ENCODE assay signal across 8 cellular contexts in genomic region chr1:224922404-224923164, GRCh38. TPM values are rescaled to one million over a fixed set of nuclear protein-coding genes. Genes with fewer than 3 reads are reported as not detected.
A peak's percentile ranks its signal among the peaks of the same experiment; 100 is the strongest.
DNase-seq lines count a peak whose midpoint lies in the region; ATAC-seq and TF ChIP-seq lines count a peak whose summit lies in the region.

No MANE protein-coding gene starts in this region.

- H4K20me1 ChIP-seq in neural progenitor cell (ENCODE audit: low read depth) = no peaks in the 10 kb centered on the region

- no peaks in the 10 kb centered on the region for H3K9me3 Mint-ChIP-seq in neural progenitor cell

- H3F3A ChIP-seq in neural progenitor cell (ENCODE audit: low read depth) = no peaks in the 10 kb centered on the region

- DNase-seq in COR-L47 (lab: John Stamatoyannopoulos, UW) = peak; percentile 50
- peak; percentile 63 to 76 for DNase-seq in Kasumi-1 (lab: John Stamatoyannopoulos, UW)
- DNase-seq in RPMI7951 (ENCODE audit: low read depth) = peak; percentile 35
- no peak for DNase-seq in esophagus muscularis mucosa (ENCODE audit: extremely low spot score)
- DNase-seq in neural progenitor cell (ENCODE audit: low spot score) = peak; percentile 58

- no peak for TF ChIP-seq POLR2A in esophagus muscularis mucosa (IDR thresholded peaks at IDR 0.05; ENCODE audit: low read depth)

- H3K4me1 Mint-ChIP-seq in neural progenitor cell = peaks cover 5% of the 10 kb centered on the region

- H2AFZ ChIP-seq in neural progenitor cell (replicated peaks) = no peak overlapping the region

- intact Hi-C loops in esophagus muscularis mucosa (cut with DNase I) = loop anchor here (2.0 to 5.0 kb wide), 2 partner anchors 280 to 410 kb away; no protein-coding TSS in a partner anchor

- H3K36me3 ChIP-seq in esophagus muscularis mucosa (no peaks in the 10 kb centered on the region), neural progenitor cell (no peaks in the 10 kb centered on the region)

- H3K4me3 ChIP-seq in esophagus muscularis mucosa (no peak overlapping the region), neural progenitor cell (no peak overlapping the region)

- no peaks in the 10 kb centered on the region for H3K27me3 ChIP-seq in esophagus muscularis mucosa
- H3K27me3 ChIP-seq in neural progenitor cell = no peaks in the 10 kb centered on the region

- no peak for TF ChIP-seq EP300 in esophagus muscularis mucosa (IDR thresholded peaks at IDR 0.05)

- peak; percentile 72 for ATAC-seq in GM19035 (IDR thresholded peaks at IDR 0.05; ENCODE audit: unreplicated experiment)
- ATAC-seq in HG03457 (IDR thresholded peaks at IDR 0.05; ENCODE audit: unreplicated experiment) = no peak
- ATAC-seq in GM21576 (IDR thresholded peaks at IDR 0.05; ENCODE audit: unreplicated experiment) = no peak

- no peaks in the 10 kb centered on the region for H3K79me2 ChIP-seq in neural progenitor cell (ENCODE audit: low read depth)

- 33% methylated on average over 5 of the region's 5 CpGs for WGBS in esophagus muscularis mucosa

- no peak overlapping the region for H3K9ac ChIP-seq in neural progenitor cell

- peaks cover 3% of the 10 kb centered on the region for H3K27me3 Mint-ChIP-seq in neural progenitor cell (ENCODE audit: insufficient read depth, low read depth)

- H3K4me3 Mint-ChIP-seq in neural progenitor cell = no peak overlapping the region

- H3K27ac ChIP-seq in esophagus muscularis mucosa (replicated peaks in 1 of 4) (no peak overlapping the region), neural progenitor cell (no peak overlapping the region)

- peak; percentile 65 to 79 (median 73) for TF ChIP-seq CTCF in esophagus muscularis mucosa (IDR thresholded peaks at IDR 0.05)
- TF ChIP-seq CTCF in neural progenitor cell (IDR thresholded peaks at IDR 0.05) = peak; percentile 85

- H3K27ac Mint-ChIP-seq in neural progenitor cell = no peak overlapping the region

- no peak overlapping the region for H3K4me2 ChIP-seq in neural progenitor cell

- peaks cover 0 to 6% (median 0%) of the 10 kb centered on the region in 4 donors for H3K4me1 ChIP-seq in esophagus muscularis mucosa
- H3K4me1 ChIP-seq in neural progenitor cell = peaks cover 12% of the 10 kb centered on the region

- H3K9me3 ChIP-seq in esophagus muscularis mucosa (no peaks in the 10 kb centered on the region), neural progenitor cell (ENCODE audit: low read depth) (no peaks in the 10 kb centered on the region)

- H3K36me3 Mint-ChIP-seq in neural progenitor cell = no peaks in the 10 kb centered on the region

RNA-seq across cellular contexts. Expression of gene DNAH14, which starts 6.9 kb away (rescaled TPM):
- total RNA-seq in RPMI7951 (2014; rRNA removed; shearing (Covaris generic)) = 19.5 and 19.7 TPM in 2 replicates
- total RNA-seq in esophagus muscularis mucosa (10 to 100 TPM in 3 of 4 donors, 1 to 10 TPM in 1; 8.9 to 16.6 (median 15.6) TPM), neural progenitor cell (ENCODE audit: low replicate concordance) (64.8 and 118 TPM in 2 replicates)
